Comparison of ENCODE assay signal across 1 cellular context in genomic region chr2:207784898-207785297, GRCh38.
TF ChIP-seq lines count a peak whose summit lies in the region.

No MANE protein-coding gene starts in this region.

TF ChIP-seq in H1, 55 proteins besides CTCF, POLR2A, EP300 and RAD21 (continued from another document):
- TF ChIP-seq JUN (IDR thresholded peaks at IDR 0.05; ENCODE audit: low read depth, low read length) (no peak), KDM1A (IDR thresholded peaks at IDR 0.05; ENCODE audit: borderline replicate concordance, low read length) (no peak), NANOG (IDR thresholded peaks at IDR 0.05; ENCODE audit: insufficient read depth, low read depth, low read length, poor library complexity, severe bottlenecking) (no peak), SIX5 (IDR thresholded peaks at IDR 0.05; ENCODE audit: low read depth, low read length) (no peak), ZNF274 (IDR thresholded peaks at IDR 0.05; ENCODE audit: borderline replicate concordance, extremely low read depth, low read length) (no peak), KDM4A (IDR thresholded peaks at IDR 0.05; ENCODE audit: low read depth, low read length, severe bottlenecking) (no peak), ATF3 (IDR thresholded peaks at IDR 0.05; ENCODE audit: insufficient read depth, low read depth, low read length) (no peak), GABPA (IDR thresholded peaks at IDR 0.05; ENCODE audit: borderline replicate concordance, insufficient read depth, low read length) (no peak), FOSL1 (IDR thresholded peaks at IDR 0.05; ENCODE audit: insufficient read depth, low read depth, low read length) (no peak), CTBP2 (IDR thresholded peaks at IDR 0.05; ENCODE audit: borderline replicate concordance, insufficient read depth, insufficient read length, low read length) (no peak)
